19 cellular contexts compared by ENCODE assay signal in the genomic region with DNA sequence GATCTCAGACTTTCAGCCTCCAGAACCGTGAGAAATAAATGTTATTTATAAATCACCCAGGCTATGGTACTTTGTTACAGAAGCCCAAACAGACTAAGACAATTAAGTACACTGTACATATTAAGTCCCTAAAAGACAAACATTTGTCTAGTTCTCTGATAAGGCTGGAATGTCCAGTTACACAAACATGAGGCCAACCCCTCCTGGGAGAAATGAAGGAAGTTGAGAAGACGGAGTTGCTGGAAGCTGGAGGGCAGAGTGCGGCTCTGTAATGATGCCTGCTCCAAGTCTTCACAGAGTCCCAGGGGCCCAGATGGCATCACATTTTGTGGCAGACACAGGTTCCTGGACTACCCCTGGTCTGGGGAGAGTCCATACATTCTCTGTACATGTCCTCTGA.
A peak's percentile ranks its signal among the peaks of the same experiment; 100 is the strongest.
DNase-seq lines count a peak whose midpoint lies in the region; ATAC-seq and TF ChIP-seq lines count a peak whose summit lies in the region.
"Had no signal": no experiment of that assay in that cellular context is flagged by ENCODE, and none has a peak within 500 bp of the region (broad histone marks: within the 10 kb centered on the region; RNA-seq: fewer than 3 reads in every experiment).

No MANE protein-coding gene starts in this region.

- no peak for TF ChIP-seq POLR2A in body of pancreas (IDR thresholded peaks at IDR 0.05)

- no peaks in the 10 kb centered on the region for H3K27me3 ChIP-seq in Caco-2 (replicated peaks; ENCODE audit: control insufficient read depth, insufficient read depth, low read length)
- no peaks in the 10 kb centered on the region for H3K27me3 ChIP-seq in body of pancreas
- H3K27me3 ChIP-seq: MG63, SJCRH30 had no signal

- 21 to 25% methylated on average over 3 of the region's 3 CpGs for WGBS in body of pancreas, 2 donors

- intact Hi-C loops in Caco-2 (cut with micrococcal nuclease; ENCODE audit: unreplicated experiment) (no loop called here), body of pancreas (cut with DNase I) (no loop called here), mucosa of descending colon (cut with DNase I, micrococcal nuclease) (no loop called here)

- no peaks in the 10 kb centered on the region for H3K9me3 ChIP-seq in Caco-2
- H3K9me3 ChIP-seq in body of pancreas = no peaks in the 10 kb centered on the region
- H3K9me3 ChIP-seq in mucosa of descending colon = no peaks in the 10 kb centered on the region
- H3K9me3 ChIP-seq: MG63, SJCRH30 had no signal

- DNase-seq in Caco-2 (peak; percentile 50 to 56), body of pancreas (no peak), mucosa of descending colon (no peak), type B pancreatic cell (ENCODE audit: extremely low spot score, unreplicated experiment) (no peak), glutamatergic neuron (no peak)
- DNase-seq in stimulated activated CD4-positive, alpha-beta T cell treated with anti-CD3 and anti-CD28 coated beads, Interleukin-15, amount 100 ng/mL, for 24 hours = no peak
- DNase-seq in activated T-cell treated with anti-CD3 and anti-CD28 coated beads, Interleukin-2, amount 50 U/mL, for 1 hour = no peak
- DNase-seq: DMS79 treated with DMSO at 0.1 percent for 48 hours, H9, Kasumi-1, MG63, NCI-H1417, NCI-H1694 treated with DMSO at 0.1 percent for 48 hours, NCI-H2081 treated with DMSO at 0.1 percent for 48 hours, NCI-H2171 treated with DMSO at 0.1 percent for 48 hours, NCI-H524 treated with DMSO at 0.1 percent for 48 hours, NCI-H82, SJCRH30 had no signal

- no peak overlapping the region for H3K4me3 Mint-ChIP-seq in Caco-2 (ENCODE audit: unreplicated experiment)
- H3K4me3 Mint-ChIP-seq in type B pancreatic cell = no peak overlapping the region
- no peak overlapping the region for H3K4me3 Mint-ChIP-seq in glutamatergic neuron (ENCODE audit: unreplicated experiment)
- H3K4me3 Mint-ChIP-seq: B cell, H9 had no signal

- CTCF ChIA-PET in Caco-2 (lab: Charles Lee) = no interaction called here

- POLR2A ChIA-PET in Caco-2 (lab: Charles Lee) = no interaction called here

- H3K36me3 ChIP-seq in Caco-2 (ENCODE audit: control insufficient read depth, insufficient read depth, low read length) (no peaks in the 10 kb centered on the region), body of pancreas (replicated peaks in 1 of 2; ENCODE audit: insufficient read depth in 1 of 2, low read depth in 2 of 2) (no peaks in the 10 kb centered on the region), mucosa of descending colon (ENCODE audit: low read depth) (no peaks in the 10 kb centered on the region)
- H3K36me3 ChIP-seq: MG63, SJCRH30 had no signal

- H3K4me3 ChIP-seq in Caco-2 (ENCODE audit: low read depth, low read length) (no peak overlapping the region), body of pancreas (no peak overlapping the region), mucosa of descending colon (no peak overlapping the region)
- H3K4me3 ChIP-seq: MG63, SJCRH30 had no signal

- TF ChIP-seq CTCF in Caco-2 (IDR thresholded peaks at IDR 0.05; ENCODE audit: insufficient read depth in 1 of 2, low read depth in 1 of 2, low read length in 1 of 2, severe bottlenecking in 1 of 2, unreplicated experiment in 1 of 2) (no peak), body of pancreas (IDR thresholded peaks at IDR 0.05) (no peak), mucosa of descending colon (IDR thresholded peaks at IDR 0.05) (no peak), type B pancreatic cell (conservative IDR thresholded peaks at IDR 0.05) (no peak), glutamatergic neuron (IDR thresholded peaks at IDR 0.05; ENCODE audit: partially characterized antibody, unreplicated experiment) (no peak)

- H3K9me3 Mint-ChIP-seq in Caco-2 (ENCODE audit: unreplicated experiment) = no peaks in the 10 kb centered on the region
- no peaks in the 10 kb centered on the region for H3K9me3 Mint-ChIP-seq in type B pancreatic cell
- H3K9me3 Mint-ChIP-seq in glutamatergic neuron (ENCODE audit: unreplicated experiment) = no peaks in the 10 kb centered on the region
- H3K9me3 Mint-ChIP-seq: H9 had no signal

- H3K27ac Mint-ChIP-seq in Caco-2 (ENCODE audit: unreplicated experiment) (no peak overlapping the region), type B pancreatic cell (peak overlapping the region; percentile 46), glutamatergic neuron (ENCODE audit: unreplicated experiment) (no peak overlapping the region)
- H3K27ac Mint-ChIP-seq: B cell, H9 had no signal

- no TSS peak for BruUV-seq in Caco-2 (replicated peaks; lab: Mats Ljungman, UMichigan)

- peaks cover 22% of the 10 kb centered on the region for H3K4me1 ChIP-seq in Caco-2
- peaks cover 19% of the 10 kb centered on the region for H3K4me1 ChIP-seq in body of pancreas
- no peaks in the 10 kb centered on the region for H3K4me1 ChIP-seq in mucosa of descending colon (ENCODE audit: low read depth)
- H3K4me1 ChIP-seq: SJCRH30 had no signal

- H3K27me3 Mint-ChIP-seq in Caco-2 (ENCODE audit: insufficient read depth, unreplicated experiment) = no peaks in the 10 kb centered on the region
- H3K27me3 Mint-ChIP-seq in type B pancreatic cell = peaks cover 9% of the 10 kb centered on the region
- H3K27me3 Mint-ChIP-seq in glutamatergic neuron (ENCODE audit: unreplicated experiment) = peaks cover 2% of the 10 kb centered on the region

- H3K4me1 Mint-ChIP-seq in Caco-2 (ENCODE audit: low read depth, unreplicated experiment) = no peaks in the 10 kb centered on the region
- peaks cover 5% of the 10 kb centered on the region for H3K4me1 Mint-ChIP-seq in type B pancreatic cell (ENCODE audit: unreplicated experiment)
- peaks cover 3% of the 10 kb centered on the region for H3K4me1 Mint-ChIP-seq in glutamatergic neuron (ENCODE audit: low read depth, unreplicated experiment)
- H3K4me1 Mint-ChIP-seq: B cell had no signal

- H3K36me3 Mint-ChIP-seq in Caco-2 (ENCODE audit: insufficient read depth, unreplicated experiment) (no peaks in the 10 kb centered on the region), type B pancreatic cell (no peaks in the 10 kb centered on the region), glutamatergic neuron (ENCODE audit: unreplicated experiment) (peaks cover 7% of the 10 kb centered on the region)

- peak overlapping the region in 2 of 4 donors; percentile 16 to 40 for H3K27ac ChIP-seq in body of pancreas
- H3K27ac ChIP-seq: SJCRH30 had no signal

- peak; percentile 20 for ATAC-seq in body of pancreas
- ATAC-seq in mucosa of descending colon = peak; percentile 37

Comparison
In these comparisons a context has a peak if more than half of its experiments do, and no peak if none do; other contexts are left out.
1. DNase-seq: peak in Caco-2 (2 of 2); none in body of pancreas (0 of 4), mucosa of descending colon (0 of 3), type B pancreatic cell (single experiment), glutamatergic neuron (single experiment), stimulated activated CD4-positive, alpha-beta T cell treated with anti-CD3 and anti-CD28 coated beads, Interleukin-15, amount 100 ng/mL, for 24 hours (single experiment) and activated T-cell treated with anti-CD3 and anti-CD28 coated beads, Interleukin-2, amount 50 U/mL, for 1 hour (single experiment).